Comparison of ENCODE assay signal across 11 cellular contexts in genomic region chr20:53929974-53930650, GRCh38.
DNase-seq lines count a peak whose midpoint lies in the region; ATAC-seq and TF ChIP-seq lines count a peak whose summit lies in the region.
"Had no signal": no experiment of that assay in that cellular context is flagged by ENCODE, and none has a peak within 500 bp of the region (broad histone marks: within the 10 kb centered on the region; RNA-seq: fewer than 3 reads in every experiment).

No MANE protein-coding gene starts in this region.

- H3K4me1 Mint-ChIP-seq in dendritic cell treated with granulocyte-macrophage colony-stimulating factor and Interleukin-4, amounts not matched to agents 40 ng/mL and 50 ng/mL, for 4 days (ENCODE audit: low read depth), result peaks cover 74% of the 10 kb centered on the region

- intact Hi-C loops in dendritic cell treated with granulocyte-macrophage colony-stimulating factor and Interleukin-4, amounts not matched to agents 40 ng/mL and 50 ng/mL, for 4 days (cut with micrococcal nuclease), result no loop called here
- intact Hi-C loops in left lung (cut with DNase I), result no loop called here

- no peaks in the 10 kb centered on the region for H3K9me3 Mint-ChIP-seq in dendritic cell treated with granulocyte-macrophage colony-stimulating factor and Interleukin-4, amounts not matched to agents 40 ng/mL and 50 ng/mL, for 4 days

- no peak overlapping the region for H3K27ac ChIP-seq in left lung

- no peaks in the 10 kb centered on the region for H3K36me3 Mint-ChIP-seq in dendritic cell treated with granulocyte-macrophage colony-stimulating factor and Interleukin-4, amounts not matched to agents 40 ng/mL and 50 ng/mL, for 4 days (ENCODE audit: low read depth)

- peak overlapping the region; percentile 48 for H3K27ac Mint-ChIP-seq in dendritic cell treated with granulocyte-macrophage colony-stimulating factor and Interleukin-4, amounts not matched to agents 40 ng/mL and 50 ng/mL, for 4 days

- no peak for DNase-seq in left lung
- DNase-seq in NCI-H2171 (lab: John Stamatoyannopoulos, UW), result no peak
- no peak for DNase-seq in iPS-NIHi11 (ENCODE audit: low spot score)
- DNase-seq in stimulated activated CD4-positive, alpha-beta T cell treated with anti-CD3 and anti-CD28 coated beads, Interleukin-2, amount 100 ng/mL, for 24 hours, result no peak
- DNase-seq: GF-D8, left colon, NCI-H1930 had no signal

- ATAC-seq in GM18498 (IDR thresholded peaks at IDR 0.05; ENCODE audit: unreplicated experiment) (peak; percentile 66), GM21381 (IDR thresholded peaks at IDR 0.05; ENCODE audit: unreplicated experiment) (peak; percentile 55), HG03159 (IDR thresholded peaks at IDR 0.05; ENCODE audit: unreplicated experiment) (peak; percentile 63), left lung (no peak)
- ATAC-seq: left colon had no signal

- no peaks in the 10 kb centered on the region for H3K36me3 ChIP-seq in left lung

- H3K9me3 ChIP-seq in left lung, result no peaks in the 10 kb centered on the region

- H3K4me3 Mint-ChIP-seq in dendritic cell treated with granulocyte-macrophage colony-stimulating factor and Interleukin-4, amounts not matched to agents 40 ng/mL and 50 ng/mL, for 4 days, result no peak overlapping the region

- TF ChIP-seq CTCF in left lung (IDR thresholded peaks at IDR 0.05), result no peak

- H3K27me3 Mint-ChIP-seq in dendritic cell treated with granulocyte-macrophage colony-stimulating factor and Interleukin-4, amounts not matched to agents 40 ng/mL and 50 ng/mL, for 4 days, result no peaks in the 10 kb centered on the region

- H3K27me3 ChIP-seq in left lung, result no peaks in the 10 kb centered on the region

- H3K4me3 ChIP-seq in left lung, result no peak overlapping the region

- peaks cover 15 to 38% of the 10 kb centered on the region in 2 donors for H3K4me1 ChIP-seq in left lung
